In genomic region chr3:133488785-133489367, GRCh38 we compare ENCODE assay signal across 11 cellular contexts.
A peak's percentile ranks its signal among the peaks of the same experiment; 100 is the strongest.
DNase-seq lines count a peak whose midpoint lies in the region; ATAC-seq and TF ChIP-seq lines count a peak whose summit lies in the region.
"Had no signal": no experiment of that assay in that cellular context is flagged by ENCODE, and none has a peak within 500 bp of the region (broad histone marks: within the 10 kb centered on the region; RNA-seq: fewer than 3 reads in every experiment).

No MANE protein-coding gene starts in this region.

- CTCF ChIA-PET in naive thymus-derived CD4-positive, alpha-beta T cell (lab: Charles Lee): interaction anchor here (0.6 to 7.2 kb wide), 12 partner anchors 9 to 762 kb away, joined by 3 to 80 read pairs (median 5); partner anchors contain the start of gene CDV3

- peaks cover 25 to 52% of the 10 kb centered on the region in 2 donors for H3K4me1 ChIP-seq in naive thymus-derived CD4-positive, alpha-beta T cell (ENCODE audit: control insufficient read depth in 2 of 2, insufficient read depth in 2 of 2, low read length in 2 of 2)

- POLR2A ChIA-PET in naive thymus-derived CD4-positive, alpha-beta T cell (lab: Charles Lee): interaction anchor here (1.0 to 11.9 kb wide), 5 partner anchors 9 to 86 kb away, joined by 3 to 179 read pairs (median 5); partner anchors contain the start of gene CDV3

- in situ Hi-C loops in brain microvascular endothelial cell (cut with HindIII; ENCODE audit: low pct_ligation_motif_present, low sequenced_read_pairs): loop anchor here (25.0 kb wide), 1 partner anchor 98 kb away; no protein-coding TSS in a partner anchor

- no peaks in the 10 kb centered on the region for H3K36me3 ChIP-seq in brain microvascular endothelial cell (replicated peaks)
- no peaks in the 10 kb centered on the region for H3K36me3 ChIP-seq in naive thymus-derived CD4-positive, alpha-beta T cell (ENCODE audit: control insufficient read depth in 2 of 3, insufficient read depth in 3 of 3, low read length in 3 of 3)

- H3K27ac ChIP-seq in brain microvascular endothelial cell: no peak overlapping the region
- peak overlapping the region; percentile 64 for H3K27ac ChIP-seq in naive thymus-derived CD4-positive, alpha-beta T cell (ENCODE audit: low read depth, low read length)
- H3K27ac ChIP-seq: HL-60, SK-N-MC had no signal

- no peak overlapping the region for H3K4me3 ChIP-seq in brain microvascular endothelial cell (ENCODE audit: low read depth, low read length)
- H3K4me3 ChIP-seq in naive thymus-derived CD4-positive, alpha-beta T cell (ENCODE audit: low read length): no peak overlapping the region
- H3K4me3 ChIP-seq: SK-N-MC had no signal

- H3K27me3 ChIP-seq in brain microvascular endothelial cell (replicated peaks): no peaks in the 10 kb centered on the region
- H3K27me3 ChIP-seq in naive thymus-derived CD4-positive, alpha-beta T cell (ENCODE audit: control insufficient read depth in 2 of 2, insufficient read depth in 2 of 2, low read length in 2 of 2): no peaks in the 10 kb centered on the region

- DNase-seq in GM04503 (ENCODE audit: low read depth): peak; percentile 58
- peak; percentile 76 for DNase-seq in M059J (ENCODE audit: low read depth)
- DNase-seq in brain microvascular endothelial cell: peak; percentile 72
- DNase-seq in naive thymus-derived CD4-positive, alpha-beta T cell: no peak
- no peak for DNase-seq in superior temporal gyrus (ENCODE audit: extremely low spot score)
- no peak for DNase-seq in GM19240 (ENCODE audit: insufficient read length, low spot score)
- DNase-seq: activated naive CD8-positive, alpha-beta T cell treated with anti-CD3 and anti-CD28 coated beads, Interleukin-2, amount 10 ng/mL, durations not matched to agents 7 days and 5 days; immature natural killer cell had no signal

- H3K4me1 Mint-ChIP-seq in naive thymus-derived CD4-positive, alpha-beta T cell: peaks cover 26 to 58% (median 56%) of the 10 kb centered on the region in 7 donors
- H3K4me1 Mint-ChIP-seq: immature natural killer cell had no signal

- peak overlapping the region in 8 of 9 donors; percentile 90 to 99 (median 98) for H3K27ac Mint-ChIP-seq in naive thymus-derived CD4-positive, alpha-beta T cell

- no peak for TF ChIP-seq CTCF in brain microvascular endothelial cell (IDR thresholded peaks at IDR 0.05; ENCODE audit: low read depth, low read length, missing control alignments)

- no peaks in the 10 kb centered on the region for H3K9me3 ChIP-seq in naive thymus-derived CD4-positive, alpha-beta T cell (ENCODE audit: control insufficient read depth in 2 of 3, low read length in 3 of 3)

- no peak for ATAC-seq in naive thymus-derived CD4-positive, alpha-beta T cell
- ATAC-seq in HG02840 (IDR thresholded peaks at IDR 0.05; ENCODE audit: low FRiP score, unreplicated experiment): no peak

- no peaks in the 10 kb centered on the region for H3K27me3 Mint-ChIP-seq in naive thymus-derived CD4-positive, alpha-beta T cell
- H3K27me3 Mint-ChIP-seq: activated naive CD8-positive, alpha-beta T cell treated with anti-CD3 and anti-CD28 coated beads, Interleukin-2, amount 10 ng/mL, durations not matched to agents 7 days and 5 days had no signal

- peak overlapping the region in 6 of 10 donors; percentile 8 to 73 (median 21) for H3K4me3 Mint-ChIP-seq in naive thymus-derived CD4-positive, alpha-beta T cell
- H3K4me3 Mint-ChIP-seq: immature natural killer cell had no signal

- H3K36me3 Mint-ChIP-seq in naive thymus-derived CD4-positive, alpha-beta T cell: peaks cover 0 to 7% (median 0%) of the 10 kb centered on the region in 5 donors
- H3K36me3 Mint-ChIP-seq: immature natural killer cell had no signal

- H3K9me3 Mint-ChIP-seq in naive thymus-derived CD4-positive, alpha-beta T cell: peaks cover 0 to 3% (median 0%) of the 10 kb centered on the region in 11 donors

- intact Hi-C loops in naive thymus-derived CD4-positive, alpha-beta T cell (cut with micrococcal nuclease): loop anchor here (1.0 to 5.0 kb wide), 10 partner anchors 17 to 438 kb away; partner anchors contain the start of genes SRPRB (in 2 of the 2) and CDV3 (in 1 of the 2)

Comparison
In these comparisons a context has a peak if more than half of its experiments do, and no peak if none do; other contexts are left out.
1. DNase-seq: peak in GM04503 (single experiment), M059J (single experiment) and brain microvascular endothelial cell (single experiment); none in naive thymus-derived CD4-positive, alpha-beta T cell (0 of 9), superior temporal gyrus (single experiment) and GM19240 (single experiment).